1 cellular context compared by ENCODE assay signal in genomic region chr1:202217516-202217915, GRCh38.
TF ChIP-seq lines count a peak whose summit lies in the region.

No MANE protein-coding gene starts in this region.

TF ChIP-seq in HEK293, 187 proteins besides CTCF, POLR2A, EP300 and RAD21 (continued from another document):
- TF ChIP-seq, protein P1, sequence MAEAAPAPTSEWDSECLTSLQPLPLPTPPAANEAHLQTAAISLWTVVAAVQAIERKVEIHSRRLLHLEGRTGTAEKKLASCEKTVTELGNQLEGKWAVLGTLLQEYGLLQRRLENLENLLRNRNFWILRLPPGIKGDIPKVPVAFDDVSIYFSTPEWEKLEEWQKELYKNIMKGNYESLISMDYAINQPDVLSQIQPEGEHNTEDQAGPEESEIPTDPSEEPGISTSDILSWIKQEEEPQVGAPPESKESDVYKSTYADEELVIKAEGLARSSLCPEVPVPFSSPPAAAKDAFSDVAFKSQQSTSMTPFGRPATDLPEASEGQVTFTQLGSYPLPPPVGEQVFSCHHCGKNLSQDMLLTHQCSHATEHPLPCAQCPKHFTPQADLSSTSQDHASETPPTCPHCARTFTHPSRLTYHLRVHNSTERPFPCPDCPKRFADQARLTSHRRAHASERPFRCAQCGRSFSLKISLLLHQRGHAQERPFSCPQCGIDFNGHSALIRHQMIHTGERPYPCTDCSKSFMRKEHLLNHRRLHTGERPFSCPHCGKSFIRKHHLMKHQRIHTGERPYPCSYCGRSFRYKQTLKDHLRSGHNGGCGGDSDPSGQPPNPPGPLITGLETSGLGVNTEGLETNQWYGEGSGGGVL (tag by site-specific recombination; IDR thresholded peaks at IDR 0.05): peak; percentile 85
- no peak for TF ChIP-seq ZNF768 (tag by site-specific recombination; IDR thresholded peaks at IDR 0.05)
- no peak for TF ChIP-seq ZSCAN30 (tag by site-specific recombination; IDR thresholded peaks at IDR 0.05)
- no peak for TF ChIP-seq ZFP3 (tag by site-specific recombination; IDR thresholded peaks at IDR 0.05; ENCODE audit: low read depth)
- TF ChIP-seq ZNF280D (tag by site-specific recombination; IDR thresholded peaks at IDR 0.05): no peak
- no peak for TF ChIP-seq ZNF169 (tag by site-specific recombination; IDR thresholded peaks at IDR 0.05)
- TF ChIP-seq SCRT1 (tag by site-specific recombination; IDR thresholded peaks at IDR 0.05; ENCODE audit: borderline replicate concordance): no peak
- no peak for TF ChIP-seq ZNF175 (tag by site-specific recombination; IDR thresholded peaks at IDR 0.05)
- TF ChIP-seq GLI4 (tag by site-specific recombination; IDR thresholded peaks at IDR 0.05): no peak
- no peak for TF ChIP-seq ZNF112 (tag by site-specific recombination; IDR thresholded peaks at IDR 0.05)
